ENCODE assay signal across 10 cellular contexts in genomic region chr17:2264023-2264860, GRCh38. TPM values are rescaled to one million over a fixed set of nuclear protein-coding genes. Genes with fewer than 3 reads are reported as not detected.
DNase-seq lines count a peak whose midpoint lies in the region; ATAC-seq and TF ChIP-seq lines count a peak whose summit lies in the region.
"Had no signal": no experiment of that assay in that cellular context is flagged by ENCODE, and none has a peak within 500 bp of the region (broad histone marks: within the 10 kb centered on the region; RNA-seq: fewer than 3 reads in every experiment).

No MANE protein-coding gene starts in this region.

- peaks cover 96% of the 10 kb centered on the region for H3K4me1 Mint-ChIP-seq in activated T-cell treated with anti-CD3 and anti-CD28 coated beads, Interleukin-2, amount 50 U/mL, for 72 hours (ENCODE audit: low read depth)
- H3K4me1 Mint-ChIP-seq in activated CD8-positive, alpha-beta T cell treated with anti-CD3 and anti-CD28 coated beads for 36 hours (ENCODE audit: low read depth) = peaks cover 82% of the 10 kb centered on the region
- H3K4me1 Mint-ChIP-seq in Caco-2 (ENCODE audit: low read depth, unreplicated experiment) = no peaks in the 10 kb centered on the region

- H3K4me3 Mint-ChIP-seq in activated T-cell treated with anti-CD3 and anti-CD28 coated beads, Interleukin-2, amount 50 U/mL, for 72 hours = peak overlapping the region; percentile 67 to 94
- H3K4me3 Mint-ChIP-seq in activated CD8-positive, alpha-beta T cell treated with anti-CD3 and anti-CD28 coated beads for 36 hours = peak overlapping the region; percentile 79
- H3K4me3 Mint-ChIP-seq in Caco-2 (ENCODE audit: unreplicated experiment) = no peak overlapping the region

- H3K36me3 ChIP-seq in gastroesophageal sphincter (peaks cover 0 to 25% of the 10 kb centered on the region in 2 donors), tibial artery (peaks cover 0 to 24% (median 0%) of the 10 kb centered on the region in 3 donors), Caco-2 (ENCODE audit: control insufficient read depth, insufficient read depth, low read length) (no peaks in the 10 kb centered on the region; the same call in none of the 2 replicates)

- H3K27ac Mint-ChIP-seq in activated T-cell treated with anti-CD3 and anti-CD28 coated beads, Interleukin-2, amount 50 U/mL, for 72 hours = peak overlapping the region; percentile 96
- H3K27ac Mint-ChIP-seq in activated CD8-positive, alpha-beta T cell treated with anti-CD3 and anti-CD28 coated beads for 36 hours = peak overlapping the region; percentile 98
- no peak overlapping the region for H3K27ac Mint-ChIP-seq in Caco-2 (ENCODE audit: unreplicated experiment)

- no TSS peak for BruUV-seq in Caco-2 (replicated peaks; lab: Mats Ljungman, UMichigan)

- peaks cover 7 to 13% of the 10 kb centered on the region in 2 donors for H3K36me3 Mint-ChIP-seq in activated T-cell treated with anti-CD3 and anti-CD28 coated beads, Interleukin-2, amount 50 U/mL, for 72 hours (ENCODE audit: insufficient read depth in 2 of 2)
- H3K36me3 Mint-ChIP-seq in activated CD8-positive, alpha-beta T cell treated with anti-CD3 and anti-CD28 coated beads for 36 hours (ENCODE audit: low read depth) = peaks cover 61% of the 10 kb centered on the region
- H3K36me3 Mint-ChIP-seq in Caco-2 (ENCODE audit: insufficient read depth, unreplicated experiment) = peaks cover 38% of the 10 kb centered on the region

- no peaks in the 10 kb centered on the region for H3K27me3 Mint-ChIP-seq in activated T-cell treated with anti-CD3 and anti-CD28 coated beads, Interleukin-2, amount 50 U/mL, for 72 hours (ENCODE audit: low read depth)
- no peaks in the 10 kb centered on the region for H3K27me3 Mint-ChIP-seq in activated CD8-positive, alpha-beta T cell treated with anti-CD3 and anti-CD28 coated beads for 36 hours
- no peaks in the 10 kb centered on the region for H3K27me3 Mint-ChIP-seq in Caco-2 (ENCODE audit: insufficient read depth, unreplicated experiment)

- 18 to 65% methylated on average over 4 to 9 of the region's 10 CpGs for WGBS in gastroesophageal sphincter (ENCODE audit: low coverage in 1 of 2), 2 donors
- 72 to 75% methylated on average over 10 of the region's 10 CpGs for WGBS in lower leg skin, 2 donors

- DNase-seq in activated T-cell treated with anti-CD3 and anti-CD28 coated beads, Interleukin-2, amount 50 U/mL, for 72 hours = no peak
- no peak for DNase-seq in activated T-cell treated with anti-CD3 and anti-CD28 coated beads, Interleukin-2, amount 50 U/mL, for 48 hours
- DNase-seq in activated CD8-positive, alpha-beta T cell treated with anti-CD3 and anti-CD28 coated beads for 36 hours = peak; percentile 35
- DNase-seq in tibial artery = no peak
- DNase-seq in lower leg skin (ENCODE audit: low spot score in 2 of 2) = no peak
- no peak for DNase-seq in amniotic stem cell (lab: John Stamatoyannopoulos, UW)
- DNase-seq in Caco-2 = no peak
- DNase-seq: NCI-H2029 treated with DMSO at 0.1 percent for 48 hours had no signal

- TF ChIP-seq POLR2A in gastroesophageal sphincter (IDR thresholded peaks at IDR 0.05) (no peak), lower leg skin (IDR thresholded peaks at IDR 0.05) (no peak)

- intact Hi-C loops in activated CD8-positive, alpha-beta T cell treated with anti-CD3 and anti-CD28 coated beads for 36 hours (cut with micrococcal nuclease) = no loop called here
- intact Hi-C loops in tibial artery (cut with DNase I; ENCODE audit: low total_unique reads) = no loop called here
- intact Hi-C loops in lower leg skin (cut with DNase I; ENCODE audit: low total_unique reads) = no loop called here
- intact Hi-C loops in Caco-2 (cut with micrococcal nuclease; ENCODE audit: unreplicated experiment) = no loop called here

- H3K4me1 ChIP-seq in gastroesophageal sphincter (peaks cover 11 to 67% (median 24%) of the 10 kb centered on the region in 3 donors), tibial artery (peaks cover 0 to 42% (median 26%) of the 10 kb centered on the region in 4 donors), Caco-2 (no peaks in the 10 kb centered on the region)

- no peak for TF ChIP-seq CTCF in activated CD8-positive, alpha-beta T cell treated with anti-CD3 and anti-CD28 coated beads for 36 hours (IDR thresholded peaks at IDR 0.05)
- TF ChIP-seq CTCF in gastroesophageal sphincter (IDR thresholded peaks at IDR 0.05) (no peak), tibial artery (IDR thresholded peaks at IDR 0.05) (no peak), lower leg skin (IDR thresholded peaks at IDR 0.05) (no peak), Caco-2 (IDR thresholded peaks at IDR 0.05; ENCODE audit: insufficient read depth in 1 of 2, low read depth in 1 of 2, low read length in 1 of 2, severe bottlenecking in 1 of 2, unreplicated experiment in 1 of 2) (no peak)

- H3K4me3 ChIP-seq in gastroesophageal sphincter = no peak overlapping the region
- H3K4me3 ChIP-seq in tibial artery = no peak overlapping the region
- H3K4me3 ChIP-seq in lower leg skin (ENCODE audit: low read depth, poor library complexity, severe bottlenecking) = no peak overlapping the region
- H3K4me3 ChIP-seq in Caco-2 (ENCODE audit: low read depth, low read length) = no peak overlapping the region
- H3K4me3 ChIP-seq: right atrium auricular region had no signal

- CTCF ChIA-PET in activated CD8-positive, alpha-beta T cell treated with anti-CD3 and anti-CD28 coated beads for 36 hours (lab: Charles Lee) = interaction anchor here (1.1 to 16.5 kb wide), 8 partner anchors 11 to 210 kb away, joined by 3 to 119 read pairs (median 4); partner anchors contain the start of gene HIC1
- CTCF ChIA-PET in Caco-2 (lab: Charles Lee) = interaction anchor here (1.7 kb wide), 1 partner anchor 19 kb away, joined by 6 read pairs; no protein-coding TSS in a partner anchor

- no peaks in the 10 kb centered on the region for H3K27me3 ChIP-seq in gastroesophageal sphincter
- H3K27me3 ChIP-seq in tibial artery = no peaks in the 10 kb centered on the region
- no peaks in the 10 kb centered on the region for H3K27me3 ChIP-seq in Caco-2 (replicated peaks; ENCODE audit: control insufficient read depth, insufficient read depth, low read length)
- H3K27me3 ChIP-seq: right atrium auricular region had no signal

- TF ChIP-seq EP300 in gastroesophageal sphincter (IDR thresholded peaks at IDR 0.05) = no peak

- no peaks in the 10 kb centered on the region for H3K9me3 ChIP-seq in gastroesophageal sphincter
- no peaks in the 10 kb centered on the region for H3K9me3 ChIP-seq in tibial artery
- no peaks in the 10 kb centered on the region for H3K9me3 ChIP-seq in Caco-2
- H3K9me3 ChIP-seq: right atrium auricular region had no signal

- POLR2A ChIA-PET in activated CD8-positive, alpha-beta T cell treated with anti-CD3 and anti-CD28 coated beads for 36 hours (lab: Charles Lee) = interaction anchor here (1.4 to 7.2 kb wide), 7 partner anchors 13 to 213 kb away, joined by 4 to 107 read pairs (median 8); partner anchors contain the start of genes HIC1, SGSM2, SMG6 and SRR
- POLR2A ChIA-PET in Caco-2 (lab: Charles Lee) = no interaction called here

- peak overlapping the region; percentile 57 to 74 (median 60) for H3K27ac ChIP-seq in gastroesophageal sphincter
- peak overlapping the region; percentile 47 to 66 for H3K27ac ChIP-seq in tibial artery
- H3K27ac ChIP-seq: right atrium auricular region had no signal

- no peak for ATAC-seq in activated T-cell treated with anti-CD3 and anti-CD28 coated beads, Interleukin-2, amount 50 U/mL, for 72 hours (replicated peaks in 1 of 2)
- no peak for ATAC-seq in activated CD8-positive, alpha-beta T cell treated with anti-CD3 and anti-CD28 coated beads for 36 hours
- ATAC-seq in gastroesophageal sphincter = no peak

- no peaks in the 10 kb centered on the region for H3K9me3 Mint-ChIP-seq in activated T-cell treated with anti-CD3 and anti-CD28 coated beads, Interleukin-2, amount 50 U/mL, for 72 hours
- no peaks in the 10 kb centered on the region for H3K9me3 Mint-ChIP-seq in activated CD8-positive, alpha-beta T cell treated with anti-CD3 and anti-CD28 coated beads for 36 hours
- no peaks in the 10 kb centered on the region for H3K9me3 Mint-ChIP-seq in Caco-2 (ENCODE audit: unreplicated experiment)

RNA-seq across cellular contexts. Expression of gene SMG6, which starts 39.3 kb away (rescaled TPM):
- total RNA-seq in activated T-cell treated with anti-CD3 and anti-CD28 coated beads, Interleukin-2, amount 50 U/mL, for 72 hours = 10 to 100 TPM; 47.3 to 54.1 TPM
- 10 to 100 TPM; 39.6 to 40.4 TPM for total RNA-seq in activated CD8-positive, alpha-beta T cell treated with anti-CD3 and anti-CD28 coated beads for 36 hours
- total RNA-seq in gastroesophageal sphincter (10 to 100 TPM; 27.2 to 75.5 (median 43.9) TPM), lower leg skin (10 to 100 TPM; 22.5 to 54.6 (median 29.5) TPM), Caco-2 (2022) (33.8 and 35.3 TPM in 2 replicates)

RNA-seq across cellular contexts. Expression of gene SRR, which starts 39.5 kb away (rescaled TPM):
- total RNA-seq in activated T-cell treated with anti-CD3 and anti-CD28 coated beads, Interleukin-2, amount 50 U/mL, for 72 hours = 10 to 100 TPM; 20.9 to 26.8 TPM
- total RNA-seq in activated CD8-positive, alpha-beta T cell treated with anti-CD3 and anti-CD28 coated beads for 36 hours = 10 to 100 TPM in 1 of 2 experiments, 1 to 10 TPM in 1; 9.6 to 12.7 TPM
- total RNA-seq in gastroesophageal sphincter = 10 to 100 TPM; 13.7 to 38.8 (median 16.9) TPM
- 10 to 100 TPM in 3 of 4 donors, 1 to 10 TPM in 1; 1.4 to 14.4 (median 12.9) TPM for total RNA-seq in lower leg skin
- total RNA-seq in Caco-2 (2022) = 15.2 and 18.2 TPM in 2 replicates
